1 cellular context compared by ENCODE assay signal in the genomic region with DNA sequence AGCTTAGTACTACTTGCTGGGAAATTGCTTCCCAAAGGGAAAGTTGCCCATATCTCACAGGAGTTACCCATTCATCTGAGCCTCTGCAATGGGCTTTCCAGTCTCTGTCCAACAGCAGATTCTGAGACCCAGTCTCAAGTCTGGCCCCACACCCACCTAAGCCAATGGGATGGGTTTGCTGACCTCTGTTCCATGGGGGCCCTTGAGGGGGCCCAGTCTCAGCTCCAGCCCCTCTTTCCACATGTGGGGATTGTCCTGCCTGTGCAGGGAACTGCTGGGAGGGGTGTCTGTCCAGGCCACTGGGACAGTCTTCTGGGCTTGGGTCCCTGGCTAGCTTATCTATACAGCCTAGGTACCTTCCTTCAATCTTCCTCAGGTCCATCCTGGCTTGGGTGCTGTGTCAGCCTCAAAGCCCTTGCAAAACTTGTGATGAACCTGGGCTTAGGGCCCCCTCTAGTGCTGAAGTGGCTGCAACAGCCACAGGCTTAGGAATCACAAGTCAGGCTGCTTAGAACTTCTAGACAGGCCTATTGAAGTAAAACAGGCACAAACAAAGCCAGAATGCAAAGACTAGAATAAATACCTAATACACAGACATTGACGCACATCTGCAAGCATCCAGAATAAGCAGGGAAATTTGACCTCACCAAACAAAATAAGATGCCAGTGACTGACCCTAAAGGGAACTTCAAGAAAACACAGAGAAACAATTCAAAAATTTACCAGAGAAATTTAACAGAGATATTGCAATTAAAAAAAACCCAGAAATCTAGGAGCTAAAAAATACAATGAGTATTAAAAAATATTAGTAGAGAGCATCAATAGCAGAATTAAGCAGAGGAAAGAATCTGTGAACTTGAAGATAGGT.
TF ChIP-seq lines count a peak whose summit lies in the region.

No MANE protein-coding gene starts in this region.

TF ChIP-seq in endothelial cell of umbilical vein, 7 proteins besides CTCF, POLR2A, EP300 and RAD21:
- TF ChIP-seq, protein P1, sequence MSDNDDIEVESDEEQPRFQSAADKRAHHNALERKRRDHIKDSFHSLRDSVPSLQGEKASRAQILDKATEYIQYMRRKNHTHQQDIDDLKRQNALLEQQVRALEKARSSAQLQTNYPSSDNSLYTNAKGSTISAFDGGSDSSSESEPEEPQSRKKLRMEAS (IDR thresholded peaks at IDR 0.05; ENCODE audit: insufficient read depth, insufficient read length), result no peak
- no peak for TF ChIP-seq MYC (IDR thresholded peaks at IDR 0.05; ENCODE audit: low read depth, low read length)
- no peak for TF ChIP-seq FOS (IDR thresholded peaks at IDR 0.05; ENCODE audit: borderline replicate concordance, insufficient read depth, low read length)
- TF ChIP-seq POLR2AphosphoS5 (IDR thresholded peaks at IDR 0.05; ENCODE audit: insufficient read depth, low read depth, low read length), result no peak
- TF ChIP-seq GATA2 (IDR thresholded peaks at IDR 0.05; ENCODE audit: insufficient read depth, insufficient read length, low read depth, low read length), result no peak
- TF ChIP-seq JUN (IDR thresholded peaks at IDR 0.05; ENCODE audit: borderline replicate concordance, insufficient read depth, insufficient read length, low read depth), result no peak
